In genomic region chr19:604355-604754, GRCh38 we compare ENCODE assay signal across 11 cellular contexts. TPM values are rescaled to one million over a fixed set of nuclear protein-coding genes. Genes with fewer than 3 reads are reported as not detected.
DNase-seq lines count a peak whose midpoint lies in the region; ATAC-seq and TF ChIP-seq lines count a peak whose summit lies in the region.
"Had no signal": no experiment of that assay in that cellular context is flagged by ENCODE, and none has a peak within 500 bp of the region (broad histone marks: within the 10 kb centered on the region; RNA-seq: fewer than 3 reads in every experiment).

No MANE protein-coding gene starts in this region.

- BruUV-seq in Caco-2 (replicated peaks; lab: Mats Ljungman, UMichigan), result no TSS peak

- H3K9me3 ChIP-seq in Caco-2 (no peaks in the 10 kb centered on the region; the same call in 1 of the 2 replicates), breast epithelium (peaks cover 0 to 5% of the 10 kb centered on the region in 2 donors)

- POLR2A ChIA-PET in Caco-2 (lab: Charles Lee), result no interaction called here
- POLR2A ChIA-PET in activated CD4-positive, alpha-beta memory T cell treated with anti-CD3 and anti-CD28 coated beads for 36 hours (lab: Charles Lee), result no interaction called here

- H3K27ac Mint-ChIP-seq in Caco-2 (ENCODE audit: unreplicated experiment) (no peak overlapping the region), memory B cell (no peak overlapping the region)
- no peak overlapping the region for H3K27ac Mint-ChIP-seq in activated CD4-positive, alpha-beta memory T cell treated with anti-CD3 and anti-CD28 coated beads for 36 hours

- no peaks in the 10 kb centered on the region for H3K4me1 Mint-ChIP-seq in Caco-2 (ENCODE audit: low read depth, unreplicated experiment)
- H3K4me1 Mint-ChIP-seq in activated CD4-positive, alpha-beta memory T cell treated with anti-CD3 and anti-CD28 coated beads for 36 hours (ENCODE audit: low read depth), result no peaks in the 10 kb centered on the region
- H3K4me1 Mint-ChIP-seq in memory B cell, result peaks cover 2% of the 10 kb centered on the region

- TF ChIP-seq POLR2A in breast epithelium (IDR thresholded peaks at IDR 0.05), result no peak

- H3K9me3 Mint-ChIP-seq in Caco-2 (ENCODE audit: unreplicated experiment), result no peaks in the 10 kb centered on the region
- H3K9me3 Mint-ChIP-seq in activated CD4-positive, alpha-beta memory T cell treated with anti-CD3 and anti-CD28 coated beads for 36 hours, result no peaks in the 10 kb centered on the region
- H3K9me3 Mint-ChIP-seq in memory B cell, result peaks cover 4% of the 10 kb centered on the region

- intact Hi-C loops in Caco-2 (cut with micrococcal nuclease; ENCODE audit: unreplicated experiment), result no loop called here
- intact Hi-C loops in activated CD4-positive, alpha-beta memory T cell treated with anti-CD3 and anti-CD28 coated beads for 36 hours (cut with micrococcal nuclease), result no loop called here
- intact Hi-C loops in breast epithelium (cut with DNase I; ENCODE audit: low total_unique reads), result no loop called here

- H3K27me3 Mint-ChIP-seq in Caco-2 (ENCODE audit: insufficient read depth, unreplicated experiment) (no peaks in the 10 kb centered on the region), memory B cell (peaks cover 4% of the 10 kb centered on the region)
- H3K27me3 Mint-ChIP-seq in activated CD4-positive, alpha-beta memory T cell treated with anti-CD3 and anti-CD28 coated beads for 36 hours, result no peaks in the 10 kb centered on the region

- peak; percentile 31 to 54 for DNase-seq in Caco-2
- DNase-seq in HT-29 (ENCODE audit: low spot score), result peak; percentile 18
- peak; percentile 76 for DNase-seq in activated CD4-positive, alpha-beta memory T cell treated with anti-CD3 and anti-CD28 coated beads for 36 hours
- DNase-seq in memory B cell (ENCODE audit: low spot score in 2 of 2), result no peak
- no peak for DNase-seq in NCI-H510A (lab: John Stamatoyannopoulos, UW)
- no peak for DNase-seq in breast epithelium (ENCODE audit: low spot score in 2 of 2)
- DNase-seq in COLO829 (ENCODE audit: low spot score), result no peak
- DNase-seq: H7, NCI-H1694 had no signal

- CTCF ChIA-PET in Caco-2 (lab: Charles Lee), result interaction anchor here (0.7 kb wide), 1 partner anchor 21 kb away, joined by 3 read pairs; no protein-coding TSS in a partner anchor
- CTCF ChIA-PET in activated CD4-positive, alpha-beta memory T cell treated with anti-CD3 and anti-CD28 coated beads for 36 hours (lab: Charles Lee), result no interaction called here

- no peak overlapping the region for H3K27ac ChIP-seq in breast epithelium
- H3K27ac ChIP-seq: SK-N-MC had no signal

- no peaks in the 10 kb centered on the region for H3K27me3 ChIP-seq in Caco-2 (replicated peaks; ENCODE audit: control insufficient read depth, insufficient read depth, low read length)
- H3K27me3 ChIP-seq in breast epithelium, result no peaks in the 10 kb centered on the region

- peak; percentile 79 for ATAC-seq in memory B cell (ENCODE audit: low read depth)
- ATAC-seq in HG03196 (IDR thresholded peaks at IDR 0.05; ENCODE audit: unreplicated experiment), result no peak

- TF ChIP-seq CTCF in Caco-2 (IDR thresholded peaks at IDR 0.05; ENCODE audit: insufficient read depth in 1 of 2, low read depth in 1 of 2, low read length in 1 of 2, severe bottlenecking in 1 of 2, unreplicated experiment in 1 of 2), result no peak
- no peak for TF ChIP-seq CTCF in breast epithelium (IDR thresholded peaks at IDR 0.05)

- H3K36me3 ChIP-seq in Caco-2 (ENCODE audit: control insufficient read depth, insufficient read depth, low read length) (no peaks in the 10 kb centered on the region), breast epithelium (no peaks in the 10 kb centered on the region)

- no peaks in the 10 kb centered on the region for H3K4me1 ChIP-seq in Caco-2
- H3K4me1 ChIP-seq in breast epithelium, result no peaks in the 10 kb centered on the region

- no peak overlapping the region for H3K4me3 Mint-ChIP-seq in Caco-2 (ENCODE audit: unreplicated experiment)
- H3K4me3 Mint-ChIP-seq in activated CD4-positive, alpha-beta memory T cell treated with anti-CD3 and anti-CD28 coated beads for 36 hours, result no peak overlapping the region
- no peak overlapping the region for H3K4me3 Mint-ChIP-seq in memory B cell

- H3K4me3 ChIP-seq in Caco-2 (ENCODE audit: low read depth, low read length), result no peak overlapping the region
- no peak overlapping the region for H3K4me3 ChIP-seq in breast epithelium
- H3K4me3 ChIP-seq: SK-N-MC had no signal

- no peaks in the 10 kb centered on the region for H3K36me3 Mint-ChIP-seq in Caco-2 (ENCODE audit: insufficient read depth, unreplicated experiment)
- no peaks in the 10 kb centered on the region for H3K36me3 Mint-ChIP-seq in activated CD4-positive, alpha-beta memory T cell treated with anti-CD3 and anti-CD28 coated beads for 36 hours
- peaks cover 4% of the 10 kb centered on the region for H3K36me3 Mint-ChIP-seq in memory B cell

RNA-seq across cellular contexts. Expression of gene HCN2, which starts 14.7 kb away (rescaled TPM):
- total RNA-seq in Caco-2 (2022), result 2.7 and 3.9 TPM in 2 replicates
- total RNA-seq in HT-29 (2014; rRNA removed; shearing (Covaris generic)), result 0.10 TPM in 1 of 2 replicates, not detected in the other
- 1 to 10 TPM in 1 of 2 experiments, under 1 TPM in 1; 1.00 to 1.0 TPM for total RNA-seq in activated CD4-positive, alpha-beta memory T cell treated with anti-CD3 and anti-CD28 coated beads for 36 hours
- total RNA-seq in breast epithelium, result under 1 TPM in 2 of 3 donors, not detected in 1; under 0.01 to 0.44 TPM

RNA-seq across cellular contexts. Expression of gene POLRMT, which starts 29.0 kb away (rescaled TPM):
- total RNA-seq in Caco-2 (2022) (93.3 and 95.8 TPM in 2 replicates), breast epithelium (10 to 100 TPM; 21.9 to 34.7 (median 28.2) TPM)
- 74.3 and 89.6 TPM in 2 replicates for total RNA-seq in HT-29 (2014; rRNA removed; shearing (Covaris generic))
- total RNA-seq in activated CD4-positive, alpha-beta memory T cell treated with anti-CD3 and anti-CD28 coated beads for 36 hours, result 10 to 100 TPM; 71.5 to 72.5 TPM

RNA-seq across cellular contexts. Expression of gene BSG, which starts 32.0 kb away (rescaled TPM):
- total RNA-seq in Caco-2 (2022) (618 and 656 TPM in 2 replicates), breast epithelium (100 to 1,000 TPM; 270 to 515 (median 282) TPM)
- total RNA-seq in HT-29 (2014; rRNA removed; shearing (Covaris generic)), result 725 and 781 TPM in 2 replicates
- 100 to 1,000 TPM; 185 to 205 TPM for total RNA-seq in activated CD4-positive, alpha-beta memory T cell treated with anti-CD3 and anti-CD28 coated beads for 36 hours

RNA-seq across cellular contexts. Expression of gene FGF22, which starts 35.3 kb away (rescaled TPM):
- total RNA-seq in Caco-2 (2022), result 0.68 TPM in 1 of 2 replicates, not detected in the other
- total RNA-seq in HT-29 (2014; rRNA removed; shearing (Covaris generic)), result 0.05 and 0.36 TPM in 2 replicates
- under 1 TPM in 1 of 2 experiments, not detected in 1; 0.14 TPM for total RNA-seq in activated CD4-positive, alpha-beta memory T cell treated with anti-CD3 and anti-CD28 coated beads for 36 hours
- under 1 TPM in 2 of 3 donors, not detected in 1; 0.33 to 0.48 TPM for total RNA-seq in breast epithelium
- total RNA-seq: H7 had no signal

RNA-seq across cellular contexts. Expression of gene RNF126, which starts 58.7 kb away (rescaled TPM):
- 74.6 and 77.9 TPM in 2 replicates for total RNA-seq in Caco-2 (2022)
- total RNA-seq in HT-29 (2014; rRNA removed; shearing (Covaris generic)), result 123 TPM in 2 replicates
- total RNA-seq in activated CD4-positive, alpha-beta memory T cell treated with anti-CD3 and anti-CD28 coated beads for 36 hours, result 10 to 100 TPM; 84.4 to 89.7 TPM
- total RNA-seq in breast epithelium, result 10 to 100 TPM; 41.1 to 46.5 (median 46.2) TPM

Comparison
In these comparisons a context has a peak if more than half of its experiments do, and no peak if none do; other contexts are left out.
1. DNase-seq: peak in Caco-2 (2 of 2), HT-29 (single experiment) and activated CD4-positive, alpha-beta memory T cell treated with anti-CD3 and anti-CD28 coated beads for 36 hours (single experiment); none in memory B cell (0 of 2), NCI-H510A (single experiment), breast epithelium (0 of 2) and COLO829 (single experiment).